Comparison of ENCODE assay signal across 8 cellular contexts in the genomic region with DNA sequence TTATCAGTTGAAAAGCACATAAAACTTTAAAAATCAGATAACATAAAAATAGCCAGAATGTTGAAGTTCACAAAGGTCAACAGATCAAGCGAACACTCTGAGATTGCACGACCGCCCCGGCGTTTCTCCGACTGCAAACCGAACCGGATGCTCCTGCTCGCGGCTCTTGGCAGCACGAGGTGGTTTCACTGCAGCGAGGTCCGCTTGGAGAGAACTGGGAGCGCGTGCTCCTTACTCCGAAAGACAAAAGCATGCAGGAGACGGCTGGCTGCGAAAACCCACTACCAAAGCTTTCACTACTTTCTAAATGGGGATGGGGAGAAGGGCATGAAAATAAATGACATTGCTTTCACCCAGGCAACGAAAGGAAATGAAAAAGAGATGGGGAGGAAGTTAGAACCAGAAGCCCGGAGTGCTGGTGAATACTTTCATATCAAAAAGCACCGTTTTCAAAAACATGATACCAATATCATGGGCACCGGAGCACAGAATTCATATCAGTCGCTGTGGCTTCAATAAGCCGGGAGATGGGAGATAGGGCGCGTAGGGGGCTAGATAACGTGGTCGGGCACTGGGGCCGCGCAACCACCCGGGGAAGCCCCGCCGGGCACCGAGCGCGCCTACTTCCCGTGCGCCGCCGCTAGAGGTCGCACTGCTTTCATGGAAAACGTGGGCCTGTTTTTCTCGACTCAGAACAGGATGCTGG. TPM values are rescaled to one million over a fixed set of nuclear protein-coding genes. Genes with fewer than 3 reads are reported as not detected.
A peak's percentile ranks its signal among the peaks of the same experiment; 100 is the strongest.
DNase-seq lines count a peak whose midpoint lies in the region; ATAC-seq, FAIRE-seq and TF ChIP-seq lines count a peak whose summit lies in the region.

No MANE protein-coding gene starts in this region.

- H3K27me3 ChIP-seq in astrocyte (ENCODE audit: insufficient read depth, low read length) = no peaks in the 10 kb centered on the region

- no peak overlapping the region for H3K27ac ChIP-seq in astrocyte (ENCODE audit: low read depth, low read length)

- H3K9me3 ChIP-seq in astrocyte (ENCODE audit: insufficient read depth, low read depth, low read length) = no peaks in the 10 kb centered on the region

- CTCF ChIA-PET in HEK293T (lab: Yijun Ruan, JAX) = interaction anchor here (0.7 to 1.1 kb wide), 3 partner anchors 10 to 185 kb away, joined by 3 to 5 read pairs (median 3); no protein-coding TSS in a partner anchor

- TF ChIP-seq CTCF in astrocyte (IDR thresholded peaks at IDR 0.05; ENCODE audit: insufficient read depth, low read depth, low read length) = peak; percentile 87
- TF ChIP-seq CTCF in retinal pigment epithelial cell (conservative IDR thresholded peaks at IDR 0.05; ENCODE audit: low read depth, low read length) = peak; percentile 92

- H3K79me2 ChIP-seq in astrocyte (ENCODE audit: insufficient read depth, low read length) = no peaks in the 10 kb centered on the region

- H3K4me2 ChIP-seq in astrocyte (ENCODE audit: low read length) = peak overlapping the region; percentile 91

- DNase-seq in GM04504 (ENCODE audit: low read depth) (peak; percentile 34), HEK293T (ENCODE audit: extremely low spot score) (peak; percentile 86), NCI-H1105 treated with DMSO at 0.1 percent for 48 hours (lab: John Stamatoyannopoulos, UW) (peak; percentile 78), T-helper 22 cell (ENCODE audit: low read depth) (peak; percentile 57), astrocyte (ENCODE audit: low read depth) (peak; percentile 47), hippocampal formation (lab: John Stamatoyannopoulos, UW) (peak; percentile 47 to 79), retinal pigment epithelial cell (ENCODE audit: low read depth) (no peak)

- peaks cover 7% of the 10 kb centered on the region for H3K36me3 ChIP-seq in astrocyte (ENCODE audit: insufficient read depth, low read length)

- H3K36me3 Mint-ChIP-seq in astrocyte (ENCODE audit: low read depth, unreplicated experiment) = peaks cover 5% of the 10 kb centered on the region

- H3K4me3 Mint-ChIP-seq in astrocyte (ENCODE audit: unreplicated experiment) = peak overlapping the region; percentile 81

- H4K20me1 ChIP-seq in astrocyte (ENCODE audit: insufficient read depth, low read length) = no peaks in the 10 kb centered on the region

- POLR2A ChIA-PET in HEK293T (lab: Yijun Ruan, JAX) = no interaction called here

- FAIRE-seq in astrocyte (lab: Jason Lieb, UNC) = no peak

- H3K9me3 Mint-ChIP-seq in astrocyte (ENCODE audit: unreplicated experiment) = no peaks in the 10 kb centered on the region

- H3K4me1 ChIP-seq in astrocyte (ENCODE audit: insufficient read depth, low read length) = peaks cover 13% of the 10 kb centered on the region

- ATAC-seq in HG03025 (IDR thresholded peaks at IDR 0.05; ENCODE audit: low FRiP score, unreplicated experiment) = no peak

- peak overlapping the region; percentile 41 for H3K27ac Mint-ChIP-seq in astrocyte (ENCODE audit: unreplicated experiment)

- H3K4me1 Mint-ChIP-seq in astrocyte (ENCODE audit: low read depth, unreplicated experiment) = peaks cover 7% of the 10 kb centered on the region

- H3K4me3 ChIP-seq in astrocyte (ENCODE audit: insufficient read depth, low read depth, low read length) = peak overlapping the region; percentile 61
- H3K4me3 ChIP-seq in retinal pigment epithelial cell (ENCODE audit: low read length) = peak overlapping the region; percentile 57

- H2AFZ ChIP-seq in astrocyte (ENCODE audit: low read depth, low read length) = peak overlapping the region; percentile 53

- H3K9ac ChIP-seq in astrocyte (ENCODE audit: low read length) = peak overlapping the region; percentile 68

- H3K27me3 Mint-ChIP-seq in astrocyte (ENCODE audit: low read depth, unreplicated experiment) = no peaks in the 10 kb centered on the region

TF ChIP-seq in HEK293T, 16 proteins besides CTCF, POLR2A, EP300 and RAD21:
- TF ChIP-seq FOXM1 (IDR thresholded peaks at IDR 0.05; ENCODE audit: borderline replicate concordance) (no peak), L3MBTL2 (conservative IDR thresholded peaks at IDR 0.05) (peak; percentile 92), SP1 (IDR thresholded peaks at IDR 0.05) (no peak), TARDBP (IDR thresholded peaks at IDR 0.05) (no peak)

RNA-seq across cellular contexts. Expression of a gene that starts 8.3 kb away (rescaled TPM):
- not detected in 2 replicates for total RNA-seq in astrocyte
